23 cellular contexts compared by ENCODE assay signal in the genomic region with DNA sequence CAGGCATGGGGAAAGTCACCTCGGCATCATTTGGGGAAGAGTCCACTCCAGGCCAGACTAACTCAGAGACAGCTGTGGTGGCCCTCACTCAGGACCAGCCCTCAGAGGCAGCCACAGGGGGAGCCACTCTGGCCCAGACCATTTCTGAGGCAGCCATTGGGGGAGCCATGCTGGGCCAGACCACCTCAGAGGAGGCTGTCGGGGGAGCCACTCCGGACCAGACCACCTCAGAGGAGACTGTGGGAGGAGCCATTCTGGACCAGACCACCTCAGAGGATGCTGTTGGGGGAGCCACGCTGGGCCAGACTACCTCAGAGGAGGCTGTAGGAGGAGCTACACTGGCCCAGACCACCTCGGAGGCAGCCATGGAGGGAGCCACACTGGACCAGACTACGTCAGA. TPM values are rescaled to one million over a fixed set of nuclear protein-coding genes. Genes with fewer than 3 reads are reported as not detected.
"Had no signal": no experiment of that assay in that cellular context is flagged by ENCODE, and none has a peak within 500 bp of the region (broad histone marks: within the 10 kb centered on the region; RNA-seq: fewer than 3 reads in every experiment).

No MANE protein-coding gene starts in this region.

- H3K9me3 Mint-ChIP-seq: activated CD4-positive, alpha-beta T cell treated with anti-CD3 and anti-CD28 coated beads, Interleukin-2, amount 10 ng/mL, durations not matched to agents 7 days and 5 days; activated naive CD4-positive, alpha-beta T cell treated with anti-CD3 and anti-CD28 coated beads, Interleukin-2, amount 50 U/mL, for 72 hours; T-helper 2 cell treated with Interferon-gamma antibody and Interleukin-4, amounts not matched to agents 5 μg/mL and 100 μg/mL, for 36 hours had no signal

- ATAC-seq: activated naive CD4-positive, alpha-beta T cell treated with anti-CD3 and anti-CD28 coated beads, Interleukin-2, amount 50 U/mL, for 72 hours; activated T-cell treated with anti-CD3 and anti-CD28 coated beads, Interleukin-2, amount 50 U/mL, for 72 hours; esophagus mucosa; left lobe of liver; mucosa of descending colon; naive thymus-derived CD4-positive, alpha-beta T cell had no signal

- H3K4me3 ChIP-seq: mucosa of descending colon, right atrium auricular region, skin epidermis, transverse colon had no signal

- H3K4me3 Mint-ChIP-seq: activated CD4-positive, alpha-beta T cell treated with anti-CD3 and anti-CD28 coated beads, Interleukin-2, amount 10 ng/mL, durations not matched to agents 7 days and 5 days; activated T-cell treated with anti-CD3 and anti-CD28 coated beads, Interleukin-2, amount 50 U/mL, for 72 hours; naive thymus-derived CD4-positive, alpha-beta T cell; T-helper 2 cell treated with Interferon-gamma antibody and Interleukin-4, amounts not matched to agents 5 μg/mL and 100 μg/mL, for 36 hours had no signal

- H3K4me1 ChIP-seq: right atrium auricular region, transverse colon had no signal

- H3K27ac ChIP-seq: right atrium auricular region, skin epidermis, transverse colon had no signal

- FAIRE-seq: colon had no signal

- H3K27me3 ChIP-seq: right atrium auricular region, transverse colon had no signal

- DNase-seq: activated CD4-positive, alpha-beta T cell treated with anti-CD3 and anti-CD28 coated beads, Interleukin-2, amount 10 ng/mL, durations not matched to agents 7 days and 5 days; activated CD8-positive, alpha-beta memory T cell treated with anti-CD3 and anti-CD28 coated beads, Interleukin-2, amount 50 U/mL, for 48 hours; activated gamma-delta T cell; activated T-cell treated with anti-CD3 and anti-CD28 coated beads, Interleukin-2, amount 50 U/mL, for 72 hours; amniotic stem cell; caudate nucleus; islet precursor cell; mucosa of descending colon; naive thymus-derived CD4-positive, alpha-beta T cell; stimulated activated CD4-positive, alpha-beta T cell treated with anti-CD3 and anti-CD28 coated beads, Interleukin-4, amount 100 ng/mL, for 4 hours; stimulated activated CD8-positive, alpha-beta memory T cell treated with anti-CD3 and anti-CD28 coated beads, Interleukin-4, amount 100 ng/mL, for 48 hours; stimulated activated naive CD4-positive, alpha-beta T cell treated with Interleukin-2 at 50 U/mL for 16 hours; substantia nigra; transverse colon had no signal

- H3K27ac Mint-ChIP-seq: activated CD4-positive, alpha-beta T cell treated with anti-CD3 and anti-CD28 coated beads, Interleukin-2, amount 10 ng/mL, durations not matched to agents 7 days and 5 days; activated T-cell treated with anti-CD3 and anti-CD28 coated beads, Interleukin-2, amount 50 U/mL, for 72 hours; naive thymus-derived CD4-positive, alpha-beta T cell; T-helper 2 cell treated with Interferon-gamma antibody and Interleukin-4, amounts not matched to agents 5 μg/mL and 100 μg/mL, for 36 hours had no signal

- H3K36me3 ChIP-seq: right atrium auricular region, transverse colon had no signal

- H3K9me3 ChIP-seq: mucosa of descending colon, transverse colon had no signal

RNA-seq across cellular contexts. Expression of a gene that starts 3.3 kb away (rescaled TPM):
- total RNA-seq: activated CD4-positive, alpha-beta T cell treated with anti-CD3 and anti-CD28 coated beads, Interleukin-2, amount 10 ng/mL, durations not matched to agents 7 days and 5 days; esophagus mucosa; left lobe of liver; lung microvascular endothelial cell; naive thymus-derived CD4-positive, alpha-beta T cell; posterior vena cava; right atrium auricular region; transverse colon had no signal
- polyA plus RNA-seq: naive thymus-derived CD4-positive, alpha-beta T cell had no signal

RNA-seq across cellular contexts. Expression of a gene that starts 36.6 kb away (rescaled TPM):
- total RNA-seq: activated CD4-positive, alpha-beta T cell treated with anti-CD3 and anti-CD28 coated beads, Interleukin-2, amount 10 ng/mL, durations not matched to agents 7 days and 5 days; esophagus mucosa; lung microvascular endothelial cell; transverse colon had no signal
- polyA plus RNA-seq: naive thymus-derived CD4-positive, alpha-beta T cell had no signal
